8 cellular contexts compared by ENCODE assay signal in genomic region chr19:8513687-8514504, GRCh38. TPM values are rescaled to one million over a fixed set of nuclear protein-coding genes. Genes with fewer than 3 reads are reported as not detected.
DNase-seq lines count a peak whose midpoint lies in the region; ATAC-seq and TF ChIP-seq lines count a peak whose summit lies in the region.

A gene with protein sequence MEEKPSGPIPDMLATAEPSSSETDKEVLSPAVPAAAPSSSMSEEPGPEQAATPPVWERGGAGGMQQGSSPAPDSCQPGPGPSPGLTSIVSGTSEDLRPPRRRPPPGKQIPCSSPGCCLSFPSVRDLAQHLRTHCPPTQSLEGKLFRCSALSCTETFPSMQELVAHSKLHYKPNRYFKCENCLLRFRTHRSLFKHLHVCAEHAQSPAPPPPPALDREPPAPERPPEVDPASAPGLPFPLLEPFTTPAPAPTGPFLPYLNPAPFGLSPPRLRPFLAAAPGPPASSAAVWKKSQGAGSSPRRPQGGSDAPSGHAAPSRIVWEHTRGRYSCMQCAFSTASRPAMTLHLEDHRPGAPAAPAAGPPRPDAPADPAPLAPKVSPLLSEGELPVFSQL (minus strand): TSS chr19:8514167. CDS start chr19:8514046, 121 bp downstream.

- no peaks in the 10 kb centered on the region for H3K9me2 ChIP-seq in OCI-LY7 (ENCODE audit: insufficient read depth, low read length)

- peak within 1 kb of the TSS; percentile 88 for H3K56ac ChIP-seq in IMR-90 (ENCODE audit: extremely low read depth, insufficient read depth, low read length)

- in situ Hi-C loops in IMR-90 (cut with MboI; ENCODE audit: low sequenced_read_pairs) = no loop called here

- H4K8ac ChIP-seq in IMR-90 (ENCODE audit: low read depth in 2 of 2, low read length in 2 of 2) = peak within 1 kb of the TSS; percentile 72 to 99

- H3K36me3 Mint-ChIP-seq in endothelial cell (ENCODE audit: low read depth, unreplicated experiment) (peaks cover 5% of the 10 kb centered on the region), mesothelial cell of epicardium (peaks cover 5% of the 10 kb centered on the region)

- CTCF ChIA-PET in IMR-90 (lab: Yijun Ruan, JAX) (interaction anchor here (0.6 to 1.1 kb wide), 2 partner anchors 8 to 37 kb away, joined by 3 to 4 read pairs; no protein-coding TSS in a partner anchor), OCI-LY7 (lab: Charles Lee; ENCODE audit: unreplicated experiment) (interaction anchor here (1.1 to 1.3 kb wide), 2 partner anchors 66 to 101 kb away, joined by 3 to 8 read pairs; partner anchors contain the start of gene MARCHF2)

- ATAC-seq in GM21528 (IDR thresholded peaks at IDR 0.05; ENCODE audit: low FRiP score, unreplicated experiment) (peak; percentile 89), IMR-90 (ENCODE audit: low read depth) (peak; percentile 96)

- H3K4me3 ChIP-seq in IMR-90 (ENCODE audit: insufficient read depth, low read depth, low read length) (peak within 1 kb of the TSS; percentile 84), OCI-LY7 (ENCODE audit: low read depth, low read length, poor library complexity, severe bottlenecking) (peak within 1 kb of the TSS; percentile 69)

- peak within 1 kb of the TSS; percentile 91 for H3K23ac ChIP-seq in IMR-90 (ENCODE audit: low read depth, low read length)

- H2BK20ac ChIP-seq in IMR-90 (ENCODE audit: low read depth, low read length) = peak within 1 kb of the TSS; percentile 35; the same call in 1 of the 2 replicates

- peaks cover 10% of the 10 kb centered on the region for H3K9me1 ChIP-seq in IMR-90 (ENCODE audit: insufficient read depth, low read length)

- 1% methylated on average over 45 of the region's 70 CpGs; no CpG with 5 or more reads in 1 of the 2 experiments for WGBS in IMR-90 (ENCODE audit: extremely low coverage in 2 of 2, insufficient read length in 1 of 2), 2 experiments

- H3K4ac ChIP-seq in IMR-90 (ENCODE audit: low read depth, low read length) = peak within 1 kb of the TSS; percentile 94

- H3K27ac ChIP-seq in IMR-90 (ENCODE audit: insufficient read depth, low read length) (peak within 1 kb of the TSS; percentile 98), OCI-LY7 (ENCODE audit: low read depth, low read length, poor library complexity, severe bottlenecking) (peak within 1 kb of the TSS; percentile 65)

- no peak within 1 kb of the TSS; the same call in 2 of the 3 replicates for H2BK15ac ChIP-seq in IMR-90 (ENCODE audit: low read depth, low read length)

- peaks cover 22% of the 10 kb centered on the region for H3K27me3 Mint-ChIP-seq in endothelial cell (ENCODE audit: unreplicated experiment)
- no peaks in the 10 kb centered on the region for H3K27me3 Mint-ChIP-seq in mesothelial cell of epicardium (ENCODE audit: low read depth)

- H3K4me1 ChIP-seq in IMR-90 (ENCODE audit: control insufficient read depth, insufficient read depth, low read length) (peaks cover 11% of the 10 kb centered on the region), OCI-LY7 (ENCODE audit: insufficient read depth, low read length, poor library complexity, severe bottlenecking) (peaks cover 28% of the 10 kb centered on the region)

- peak within 1 kb of the TSS; percentile 91 for H3K9ac ChIP-seq in IMR-90 (ENCODE audit: low read depth, low read length)

- H2BK120ac ChIP-seq in IMR-90 (ENCODE audit: low read depth, low read length) = peak within 1 kb of the TSS; percentile 91

- peaks cover 6 to 17% of the 10 kb centered on the region in 2 experiments; a peak in 3 of 4 replicates for H3K79me1 ChIP-seq in IMR-90 (ENCODE audit: low read depth in 1 of 2, low read length in 2 of 2)

- H2AFZ ChIP-seq in IMR-90 (replicated peaks; ENCODE audit: low read length, poor library complexity) (peak within 1 kb of the TSS; percentile 100), OCI-LY7 (ENCODE audit: low read length) (peak within 1 kb of the TSS; percentile 73)

- H4K91ac ChIP-seq in IMR-90 (ENCODE audit: insufficient read depth, low read depth, low read length) = peak within 1 kb of the TSS; percentile 96

- H2BK5ac ChIP-seq in IMR-90 (ENCODE audit: low read depth, low read length, poor library complexity, severe bottlenecking) = peak within 1 kb of the TSS; percentile 99

- H2AK5ac ChIP-seq in IMR-90 (ENCODE audit: low read depth, low read length) = peak within 1 kb of the TSS; percentile 89

- no peaks in the 10 kb centered on the region for H3K27me3 ChIP-seq in IMR-90 (ENCODE audit: control insufficient read depth, insufficient read depth, low read length)

- intact Hi-C loops in IMR-90 (cut with micrococcal nuclease) (no loop called here), OCI-LY7 (cut with micrococcal nuclease; ENCODE audit: unreplicated experiment) (loop anchor here (5.0 kb wide), 2 partner anchors 68 to 507 kb away; partner anchors contain the start of gene ELAVL1)

- H3K36me3 ChIP-seq in IMR-90 (ENCODE audit: control insufficient read depth, insufficient read depth, low read length) (peaks cover 2% of the 10 kb centered on the region; the same call in 1 of the 2 replicates), OCI-LY7 (ENCODE audit: insufficient read depth, low read length) (peaks cover 9% of the 10 kb centered on the region)

- H3K18ac ChIP-seq in IMR-90 (ENCODE audit: low read depth, low read length) = peak within 1 kb of the TSS; percentile 93

- no peaks in the 10 kb centered on the region; the same call in 1 of the 2 replicates for H3K79me2 ChIP-seq in OCI-LY7 (ENCODE audit: insufficient read depth, low read depth, low read length)

- peak within 1 kb of the TSS; percentile 96 for H3K27ac Mint-ChIP-seq in endothelial cell (ENCODE audit: unreplicated experiment)
- H3K27ac Mint-ChIP-seq in mesothelial cell of epicardium = peak within 1 kb of the TSS; percentile 99

- H4K20me1 ChIP-seq in IMR-90 (ENCODE audit: insufficient read depth, low read length) = no peaks in the 10 kb centered on the region
- H4K20me1 ChIP-seq in OCI-LY7 (ENCODE audit: insufficient read depth, low read length) = no peaks in the 10 kb centered on the region

- H3K9me3 Mint-ChIP-seq in endothelial cell (ENCODE audit: unreplicated experiment) (no peaks in the 10 kb centered on the region), mesothelial cell of epicardium (no peaks in the 10 kb centered on the region)

- peaks cover 10% of the 10 kb centered on the region for H3K4me1 Mint-ChIP-seq in endothelial cell (ENCODE audit: unreplicated experiment)
- H3K4me1 Mint-ChIP-seq in mesothelial cell of epicardium = peaks cover 10% of the 10 kb centered on the region

- H3K9me3 ChIP-seq in IMR-90 (ENCODE audit: control insufficient read depth, insufficient read depth, low read length) (no peaks in the 10 kb centered on the region), OCI-LY7 (ENCODE audit: low read length) (no peaks in the 10 kb centered on the region)

- H3K4me2 ChIP-seq in IMR-90 (ENCODE audit: low read depth, low read length) (peak within 1 kb of the TSS; percentile 97), OCI-LY7 (ENCODE audit: low read length) (peak within 1 kb of the TSS; percentile 74)

- TF ChIP-seq CTCF in IMR-90 (conservative IDR thresholded peaks at IDR 0.05; ENCODE audit: low read depth, low read length) (no peak), OCI-LY7 (conservative IDR thresholded peaks at IDR 0.05; ENCODE audit: low read length) (no peak), endothelial cell (IDR thresholded peaks at IDR 0.05; ENCODE audit: unreplicated experiment) (no peak), mesothelial cell of epicardium (IDR thresholded peaks at IDR 0.05; ENCODE audit: unreplicated experiment) (no peak)

- dilution Hi-C loops in IMR-90 (cut with HindIII; ENCODE audit: low sequenced_read_pairs, unreplicated experiment) = no loop called here

- POLR2A ChIA-PET in IMR-90 (lab: Charles Lee; ENCODE audit: unreplicated experiment) = interaction anchor here (0.5 to 1.5 kb wide), 9 partner anchors 9 to 1810 kb away, joined by 3 to 11 read pairs (median 4); no protein-coding TSS in a partner anchor
- POLR2A ChIA-PET in OCI-LY7 (lab: Charles Lee) = interaction anchor here (0.5 to 1.9 kb wide), 9 partner anchors 9 to 653 kb away, joined by 3 to 14 read pairs (median 3); no protein-coding TSS in a partner anchor

- BruUV-seq in IMR-90 (replicated peaks; lab: Mats Ljungman, UMichigan) = no TSS peak
- BruUV-seq in OCI-LY7 (replicated peaks; lab: Mats Ljungman, UMichigan) = TSS peak; percentile 83

- DNase-seq in DMS 273 treated with DMSO at 0.1 percent for 48 hours (lab: John Stamatoyannopoulos, UW) = peak; percentile 85
- peak; percentile 95 for DNase-seq in IMR-90
- peak; percentile 96 for DNase-seq in OCI-LY7 (ENCODE audit: low spot score)
- peak; percentile 99 for DNase-seq in activated CD8-positive, alpha-beta memory T cell treated with anti-CD3 and anti-CD28 coated beads, Interleukin-2, amount 50 U/mL, for 48 hours
- DNase-seq in endothelial cell (ENCODE audit: low spot score) = peak; percentile 95
- peak; percentile 97 to 99 for DNase-seq in mesothelial cell of epicardium (ENCODE audit: low spot score in 2 of 2, unreplicated experiment in 2 of 2)
- peak; percentile 91 to 94 for DNase-seq in stimulated activated CD8-positive, alpha-beta memory T cell treated with anti-CD3 and anti-CD28 coated beads, Interleukin-15, amount 100 ng/mL, for 4 hours (ENCODE audit: low read depth in 2 of 2)

- H3K14ac ChIP-seq in IMR-90 (replicated peaks; ENCODE audit: low read depth, low read length) = peak within 1 kb of the TSS; percentile 94

- H4K5ac ChIP-seq in IMR-90 (ENCODE audit: low read depth, low read length) = peak within 1 kb of the TSS; percentile 97

- H3K4me3 Mint-ChIP-seq in endothelial cell (ENCODE audit: unreplicated experiment) (peak within 1 kb of the TSS; percentile 92), mesothelial cell of epicardium (peak within 1 kb of the TSS; percentile 92)

- peak within 1 kb of the TSS; percentile 91 for H2AK9ac ChIP-seq in IMR-90 (replicated peaks; ENCODE audit: low read depth, low read length, poor library complexity)

- TF ChIP-seq RAD21 in IMR-90 (IDR thresholded peaks at IDR 0.05; ENCODE audit: low read length) = no peak

- TF ChIP-seq POLR2A in IMR-90 (IDR thresholded peaks at IDR 0.05; ENCODE audit: low read depth, low read length) = peak; percentile 86

TF ChIP-seq in IMR-90, 13 proteins besides CTCF, POLR2A, EP300 and RAD21:
- TF ChIP-seq CHD1 (IDR thresholded peaks at IDR 0.05; ENCODE audit: low read depth, low read length) (no peak), MXI1 (IDR thresholded peaks at IDR 0.05; ENCODE audit: borderline replicate concordance, low read depth, low read length) (peak; percentile 56; the same call in 1 of the 2 replicates), CEBPB (IDR thresholded peaks at IDR 0.05; ENCODE audit: low read depth, low read length) (peak; percentile 80), MAFK (IDR thresholded peaks at IDR 0.05; ENCODE audit: low read depth, low read length) (no peak), MAZ (IDR thresholded peaks at IDR 0.05; ENCODE audit: borderline replicate concordance, low read depth, low read length) (peak; percentile 85; the same call in 1 of the 2 replicates)

RNA-seq across cellular contexts. Expression of the gene that starts here (rescaled TPM):
- total RNA-seq in IMR-90 (2012; rRNA removed) = 1.1 and 3.2 TPM in 2 replicates
- 14.2 and 20.8 TPM in 2 replicates for polyA plus RNA-seq in IMR-90 (2012; rRNA removed)
- polyA plus RNA-seq in IMR-90 (2012; cell fraction: cytosol; rRNA removed) = 28.7 and 38.5 TPM in 2 replicates
- polyA plus RNA-seq in IMR-90 (2012; cell fraction: nucleus; rRNA removed; ENCODE audit: low replicate concordance) = 35.8 and 108 TPM in 2 replicates
- 3.1 and 8.7 TPM in 2 replicates for total RNA-seq in OCI-LY7 (2014; rRNA removed; shearing (Covaris generic))
- total RNA-seq in OCI-LY7 (2022) = 39.0 and 47.5 TPM in 2 replicates
- 22.9 TPM for total RNA-seq in endothelial cell (ENCODE audit: unreplicated experiment)
- total RNA-seq in mesothelial cell of epicardium = 33.5 to 37.1 TPM (median 35.5 TPM) in 3 replicates

Comparison
In these comparisons a context has a peak if more than half of its experiments do, and no peak if none do; other contexts are left out.
1. Peak in every context shown above with its lines: DNase-seq, ATAC-seq, H3K4me3 ChIP-seq and H3K27ac ChIP-seq.